ENCODE assay signal across 8 cellular contexts in genomic region chr10:33334170-33334838, GRCh38. TPM values are rescaled to one million over a fixed set of nuclear protein-coding genes. Genes with fewer than 3 reads are reported as not detected.
A peak's percentile ranks its signal among the peaks of the same experiment; 100 is the strongest.
DNase-seq lines count a peak whose midpoint lies in the region; ATAC-seq and TF ChIP-seq lines count a peak whose summit lies in the region.

Gene NRP1 (minus strand): TSS chr10:33334667. CDS start chr10:33334382, 285 bp downstream.

- no peaks in the 10 kb centered on the region for H3K9me3 Mint-ChIP-seq in CD8-positive, alpha-beta T cell
- H3K9me3 Mint-ChIP-seq in HFFc6 (no peaks in the 10 kb centered on the region), endothelial cell (ENCODE audit: unreplicated experiment) (no peaks in the 10 kb centered on the region)

- no peaks in the 10 kb centered on the region for H3K36me3 Mint-ChIP-seq in CD8-positive, alpha-beta T cell
- H3K36me3 Mint-ChIP-seq in HFFc6 (ENCODE audit: low read depth) (peaks cover 40% of the 10 kb centered on the region), endothelial cell (ENCODE audit: low read depth, unreplicated experiment) (peaks cover 51% of the 10 kb centered on the region)

- no peak for TF ChIP-seq CTCF in CD8-positive, alpha-beta T cell (IDR thresholded peaks at IDR 0.05)
- TF ChIP-seq CTCF in HFFc6 (IDR thresholded peaks at IDR 0.05): no peak
- no peak for TF ChIP-seq CTCF in WERI-Rb-1 (IDR thresholded peaks at IDR 0.05; ENCODE audit: low read depth, low read length)
- TF ChIP-seq CTCF in endothelial cell (IDR thresholded peaks at IDR 0.05; ENCODE audit: unreplicated experiment): no peak
- TF ChIP-seq CTCF in mucosa of descending colon (IDR thresholded peaks at IDR 0.05): no peak
- no peak for TF ChIP-seq CTCF in upper lobe of left lung (IDR thresholded peaks at IDR 0.05)

- H3K36me3 ChIP-seq in CD8-positive, alpha-beta T cell (ENCODE audit: insufficient read depth, low read length): no peaks in the 10 kb centered on the region
- no peaks in the 10 kb centered on the region for H3K36me3 ChIP-seq in WERI-Rb-1
- no peaks in the 10 kb centered on the region for H3K36me3 ChIP-seq in mucosa of descending colon (ENCODE audit: low read depth)
- peaks cover 0 to 8% (median 0%) of the 10 kb centered on the region in 4 donors for H3K36me3 ChIP-seq in upper lobe of left lung

- peaks cover 23% of the 10 kb centered on the region for H3K4me1 Mint-ChIP-seq in CD8-positive, alpha-beta T cell (ENCODE audit: low read depth)
- peaks cover 57% of the 10 kb centered on the region for H3K4me1 Mint-ChIP-seq in HFFc6 (ENCODE audit: low read depth)
- H3K4me1 Mint-ChIP-seq in endothelial cell (ENCODE audit: unreplicated experiment): peaks cover 38% of the 10 kb centered on the region

- H3K4me1 ChIP-seq in CD8-positive, alpha-beta T cell (ENCODE audit: insufficient read depth, low read length): peaks cover 18% of the 10 kb centered on the region
- no peaks in the 10 kb centered on the region for H3K4me1 ChIP-seq in mucosa of descending colon (ENCODE audit: low read depth)
- peaks cover 22 to 52% (median 29%) of the 10 kb centered on the region in 4 donors for H3K4me1 ChIP-seq in upper lobe of left lung

- H3K27ac ChIP-seq in CD8-positive, alpha-beta T cell (ENCODE audit: low read depth, low read length): no peak within 1 kb of the TSS
- H3K27ac ChIP-seq in WERI-Rb-1 (no peak within 1 kb of the TSS), upper lobe of left lung (peak within 1 kb of the TSS; percentile 89 to 98 (median 91))

- intact Hi-C loops in CD8-positive, alpha-beta T cell (cut with DNase I, micrococcal nuclease): loop anchor here in 1 of 2 experiments (5.0 kb wide), 1 partner anchor 222 kb away; no protein-coding TSS in a partner anchor
- intact Hi-C loops in mucosa of descending colon (cut with DNase I, micrococcal nuclease): loop anchor here (5.0 kb wide), 1 partner anchor 1303 kb away; no protein-coding TSS in a partner anchor

- CTCF ChIA-PET in CD8-positive, alpha-beta T cell (lab: Charles Lee): interaction anchor here (1.2 to 5.3 kb wide), 3 partner anchors 10 to 218 kb away, joined by 3 to 40 read pairs (median 5); no protein-coding TSS in a partner anchor

- H3K4me3 Mint-ChIP-seq in CD8-positive, alpha-beta T cell: peak within 1 kb of the TSS; percentile 77
- H3K4me3 Mint-ChIP-seq in HFFc6 (peak within 1 kb of the TSS; percentile 94), endothelial cell (ENCODE audit: unreplicated experiment) (peak within 1 kb of the TSS; percentile 99)

- peaks cover 20% of the 10 kb centered on the region for H3K27me3 ChIP-seq in CD8-positive, alpha-beta T cell (ENCODE audit: insufficient read depth, low read length)
- peaks cover 32% of the 10 kb centered on the region for H3K27me3 ChIP-seq in WERI-Rb-1 (ENCODE audit: insufficient read depth, low read depth, severe bottlenecking)
- no peaks in the 10 kb centered on the region for H3K27me3 ChIP-seq in upper lobe of left lung

- peak in 1 of 7 experiments; percentile 8 for DNase-seq in CD8-positive, alpha-beta T cell
- DNase-seq in HFFc6: no peak
- DNase-seq in WERI-Rb-1: peak; percentile 6
- peak; percentile 49 for DNase-seq in endothelial cell (ENCODE audit: low spot score)
- DNase-seq in mucosa of descending colon: peak; percentile 50 to 55 (median 53)
- peak in 1 of 2 donors; percentile 89 for DNase-seq in upper lobe of left lung
- DNase-seq in central memory CD4-positive, alpha-beta T cell: no peak

- no peak for TF ChIP-seq EP300 in upper lobe of left lung (IDR thresholded peaks at IDR 0.05)

- H3K4me3 ChIP-seq in CD8-positive, alpha-beta T cell (ENCODE audit: low read depth, low read length): peak within 1 kb of the TSS; percentile 58
- H3K4me3 ChIP-seq in WERI-Rb-1 (ENCODE audit: low read depth, low read length) (peak within 1 kb of the TSS; percentile 36), mucosa of descending colon (peak within 1 kb of the TSS; percentile 33), upper lobe of left lung (peak within 1 kb of the TSS; percentile 58 to 82 (median 66))

- POLR2A ChIA-PET in CD8-positive, alpha-beta T cell (lab: Charles Lee): no interaction called here

- peaks cover 52% of the 10 kb centered on the region for H3K27me3 Mint-ChIP-seq in CD8-positive, alpha-beta T cell (ENCODE audit: low read depth)
- H3K27me3 Mint-ChIP-seq in HFFc6 (ENCODE audit: insufficient read depth) (no peaks in the 10 kb centered on the region; the same call in none of the 2 replicates), endothelial cell (ENCODE audit: unreplicated experiment) (peaks cover 13% of the 10 kb centered on the region)

- H3K9me3 ChIP-seq in CD8-positive, alpha-beta T cell (ENCODE audit: low read length): no peaks in the 10 kb centered on the region
- no peaks in the 10 kb centered on the region for H3K9me3 ChIP-seq in WERI-Rb-1 (ENCODE audit: severe bottlenecking)
- no peaks in the 10 kb centered on the region for H3K9me3 ChIP-seq in mucosa of descending colon
- no peaks in the 10 kb centered on the region for H3K9me3 ChIP-seq in upper lobe of left lung

- no peak within 1 kb of the TSS for H3K27ac Mint-ChIP-seq in CD8-positive, alpha-beta T cell
- H3K27ac Mint-ChIP-seq in HFFc6 (peak within 1 kb of the TSS; percentile 96), endothelial cell (ENCODE audit: unreplicated experiment) (peak within 1 kb of the TSS; percentile 96)

- peak; percentile 30 for ATAC-seq in CD8-positive, alpha-beta T cell
- ATAC-seq in mucosa of descending colon (peak; percentile 26), upper lobe of left lung (ENCODE audit: low FRiP score in 2 of 2) (peak; percentile 12 to 23), esophagus mucosa (no peak)

- WGBS in upper lobe of left lung, 2 donors: 1% methylated on average over 20 to 45 of the region's 48 CpGs

- peak in 2 of 4 donors; percentile 34 to 53 for TF ChIP-seq POLR2A in upper lobe of left lung (IDR thresholded peaks at IDR 0.05)

RNA-seq across cellular contexts. Expression of gene NRP1, which starts in this region (rescaled TPM):
- total RNA-seq in CD8-positive, alpha-beta T cell: not detected
- total RNA-seq in HFFc6 (2021; fragmentation: NEBNext Ultra II Directional; extraction: Animal tissue kit (Norgen Biotek cat#: 25700)): 100 to 1,000 TPM; 136 to 164 (median 147) TPM
- total RNA-seq in endothelial cell (ENCODE audit: unreplicated experiment): 486 TPM
- 10 to 100 TPM; 12.3 to 52.3 (median 33.2) TPM for total RNA-seq in mucosa of descending colon
- total RNA-seq in upper lobe of left lung: 100 to 1,000 TPM in 1 of 6 donors, 10 to 100 TPM in 5; 48.5 to 136 (median 64.1) TPM
- 8.8 TPM for total RNA-seq in esophagus mucosa

Comparison
In these comparisons a context has a peak if more than half of its experiments do, and no peak if none do; other contexts are left out.
1. Peak in ATAC-seq and H3K4me3 ChIP-seq in CD8-positive, alpha-beta T cell; RNA of the gene not detected or under 1 TPM.
2. DNase-seq: peak in WERI-Rb-1 (single experiment), endothelial cell (single experiment) and mucosa of descending colon (3 of 3); none in HFFc6 (single experiment) and central memory CD4-positive, alpha-beta T cell (single experiment).
3. H3K27ac ChIP-seq: peak in upper lobe of left lung (4 of 4); none in CD8-positive, alpha-beta T cell (single experiment) and WERI-Rb-1 (single experiment).
4. Peak in every context shown above with its lines, with median percentiles within 50 percentile points of each other: H3K4me3 ChIP-seq and H3K4me3 Mint-ChIP-seq.